15 cellular contexts compared by ENCODE assay signal in genomic region chr15:69826818-69827174, GRCh38.
DNase-seq lines count a peak whose midpoint lies in the region; ATAC-seq and TF ChIP-seq lines count a peak whose summit lies in the region.
"Had no signal": no experiment of that assay in that cellular context is flagged by ENCODE, and none has a peak within 500 bp of the region (broad histone marks: within the 10 kb centered on the region; RNA-seq: fewer than 3 reads in every experiment).

No MANE protein-coding gene starts in this region.

- no peaks in the 10 kb centered on the region for H3K79me2 ChIP-seq in smooth muscle cell (ENCODE audit: low read depth)

- 0 out of 2 replicates have a peak, but pooled peaks have one; percentile 28 for ATAC-seq in Panc1
- no peak for ATAC-seq in omental fat pad (ENCODE audit: low FRiP score)
- no peak for ATAC-seq in GM18873 (IDR thresholded peaks at IDR 0.05; ENCODE audit: low FRiP score, unreplicated experiment)

- H3K4me1 ChIP-seq in Panc1 (ENCODE audit: control insufficient read depth, insufficient read depth, low read length) (peaks cover 8% of the 10 kb centered on the region), smooth muscle cell (ENCODE audit: low read depth) (peaks cover 12% of the 10 kb centered on the region)

- H3K36me3 ChIP-seq in Panc1 (ENCODE audit: control insufficient read depth, insufficient read depth, low read length), result no peaks in the 10 kb centered on the region
- no peaks in the 10 kb centered on the region for H3K36me3 ChIP-seq in smooth muscle cell (ENCODE audit: low read depth)

- peak overlapping the region; percentile 39 for H3K4me2 ChIP-seq in smooth muscle cell

- H3K27ac ChIP-seq in Panc1 (ENCODE audit: low read length), result no peak overlapping the region
- H3K27ac ChIP-seq in smooth muscle cell (ENCODE audit: low read depth), result peak overlapping the region; percentile 7

- no peaks in the 10 kb centered on the region for H4K20me1 ChIP-seq in smooth muscle cell (ENCODE audit: low read depth)

- no peaks in the 10 kb centered on the region for H3F3A ChIP-seq in smooth muscle cell (ENCODE audit: low read depth)

- CTCF ChIA-PET in Panc1 (lab: Charles Lee), result interaction anchor here (0.7 kb wide), 1 partner anchor 630 kb away, joined by 3 read pairs; no protein-coding TSS in a partner anchor

- H3K9me3 ChIP-seq in Panc1 (ENCODE audit: control insufficient read depth, insufficient read depth, low read depth, low read length) (no peaks in the 10 kb centered on the region), smooth muscle cell (replicated peaks; ENCODE audit: low read depth) (no peaks in the 10 kb centered on the region)

- POLR2A ChIA-PET in Panc1 (lab: Charles Lee), result no interaction called here

- H3K27me3 ChIP-seq in Panc1 (ENCODE audit: control insufficient read depth, insufficient read depth, low read length) (no peaks in the 10 kb centered on the region), smooth muscle cell (ENCODE audit: low read depth) (no peaks in the 10 kb centered on the region)

- no TSS peak for BruUV-seq in Panc1 (replicated peaks; lab: Mats Ljungman, UMichigan)

- in situ Hi-C loops in Panc1 (cut with HindIII; ENCODE audit: low pct_unique_long_range_greater_than_20kb, low sequenced_read_pairs), result no loop called here

- intact Hi-C loops in Panc1 (cut with micrococcal nuclease; ENCODE audit: unreplicated experiment), result no loop called here

- no peak overlapping the region for H3K9ac ChIP-seq in smooth muscle cell (ENCODE audit: low read depth)

- H2AFZ ChIP-seq in smooth muscle cell (ENCODE audit: low read depth), result no peak overlapping the region

- H3K4me3 ChIP-seq in Panc1 (ENCODE audit: low read depth in 2 of 2, low read length in 2 of 2) (no peak overlapping the region), choroid plexus epithelial cell (ENCODE audit: low read depth, low read length) (no peak overlapping the region), smooth muscle cell (no peak overlapping the region)

- WGBS in smooth muscle cell (ENCODE audit: low lambda C conversion rate), result 66% methylated on average over 3 of the region's 3 CpGs

- DNase-seq in H4 (ENCODE audit: low spot score) (peak; percentile 21), Panc1 (ENCODE audit: low read depth, low spot score) (no peak), choroid plexus epithelial cell (ENCODE audit: low read depth) (peak; percentile 39), smooth muscle cell (lab: John Stamatoyannopoulos, UW; ENCODE audit: unreplicated experiment) (no peak), omental fat pad (ENCODE audit: low spot score) (no peak), NCI-H1417 (lab: John Stamatoyannopoulos, UW) (no peak)
- DNase-seq: CD4-positive, alpha-beta memory T cell; DMS79; Karpas-422; MM.1S; NCI-H2029; NCI-H2171; NCI-H446; NK-92 treated with Interleukin-12 subunit alpha and Interleukin-12 subunit beta, amount 100 ng/mL, for 24 hours had no signal

- no peak for TF ChIP-seq CTCF in Panc1 (IDR thresholded peaks at IDR 0.05)
- TF ChIP-seq CTCF in choroid plexus epithelial cell (conservative IDR thresholded peaks at IDR 0.05; ENCODE audit: low read depth, low read length), result no peak
- no peak for TF ChIP-seq CTCF in smooth muscle cell (IDR thresholded peaks at IDR 0.05; ENCODE audit: borderline replicate concordance, insufficient read depth, poor library complexity, severe bottlenecking)
- no peak for TF ChIP-seq CTCF in omental fat pad (IDR thresholded peaks at IDR 0.05)

Comparison
In these comparisons a context has a peak if more than half of its experiments do, and no peak if none do; other contexts are left out.
1. DNase-seq: peak in H4 (single experiment) and choroid plexus epithelial cell (single experiment); none in Panc1 (single experiment), smooth muscle cell (single experiment), omental fat pad (single experiment) and NCI-H1417 (0 of 3).